In the genomic region with DNA sequence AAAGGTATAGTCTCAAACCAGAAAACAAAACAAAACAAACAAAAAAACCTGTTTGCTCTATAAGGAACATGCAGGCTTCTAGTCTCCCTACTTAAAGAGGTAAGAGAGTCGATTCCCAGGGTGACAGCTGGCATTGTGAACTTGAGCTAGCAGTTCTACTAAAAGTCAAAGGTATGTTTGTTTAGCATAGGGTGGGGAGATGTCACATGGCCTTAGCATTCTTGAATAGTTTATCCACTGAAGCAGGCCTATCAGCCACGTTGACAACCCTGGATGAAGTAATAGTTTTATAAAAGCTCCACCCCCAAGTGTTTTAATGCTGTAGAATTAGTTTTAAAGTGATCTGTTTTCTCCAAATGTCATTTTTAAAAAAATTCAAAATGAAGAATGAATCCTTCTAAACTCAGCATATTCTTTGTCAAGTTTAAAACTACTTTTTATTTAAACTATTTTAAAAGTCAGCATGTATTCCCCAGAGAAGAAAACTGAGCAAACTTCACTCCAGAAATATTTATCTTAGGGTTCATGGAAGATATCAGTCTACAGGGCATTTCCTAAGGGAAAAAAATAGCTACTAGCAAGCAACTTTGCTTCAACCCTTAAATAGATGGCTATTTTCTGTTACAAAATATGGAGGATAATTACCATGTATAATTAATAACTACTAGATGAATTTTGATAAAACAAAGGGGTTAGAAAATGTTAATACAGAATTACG, we compare ENCODE assay signal across 1 cellular context.
TF ChIP-seq lines count a peak whose summit lies in the region.

No MANE protein-coding gene starts in this region.

TF ChIP-seq in HepG2, 621 proteins besides CTCF, POLR2A, EP300 and RAD21 (continued from another document and continues in another):
- TF ChIP-seq PBX3 (CRISPR knock-in tag; IDR thresholded peaks at IDR 0.05; ENCODE audit: borderline replicate concordance) (no peak), ZNF547 (CRISPR knock-in tag; IDR thresholded peaks at IDR 0.05) (no peak), ZBED4 (CRISPR knock-in tag; IDR thresholded peaks at IDR 0.05; ENCODE audit: borderline replicate concordance) (no peak), REL (CRISPR knock-in tag; conservative IDR thresholded peaks at IDR 0.05) (no peak), MTERF4 (CRISPR knock-in tag; IDR thresholded peaks at IDR 0.05) (no peak), FLYWCH1 (CRISPR knock-in tag; IDR thresholded peaks at IDR 0.05) (no peak), ZNF746 (CRISPR knock-in tag; IDR thresholded peaks at IDR 0.05) (no peak), HOXA3 (CRISPR knock-in tag; IDR thresholded peaks at IDR 0.05) (peak; percentile 53; the same call in 1 of the 2 replicates), ZNF564 (CRISPR knock-in tag; IDR thresholded peaks at IDR 0.05) (no peak), NCOR1 (IDR thresholded peaks at IDR 0.05; ENCODE audit: borderline replicate concordance, low read length) (peak; percentile 83), TBX2 (CRISPR knock-in tag; IDR thresholded peaks at IDR 0.05; ENCODE audit: borderline replicate concordance) (peak; percentile 58; the same call in 1 of the 2 replicates), SRY (CRISPR knock-in tag; IDR thresholded peaks at IDR 0.05) (no peak), EED (CRISPR knock-in tag; IDR thresholded peaks at IDR 0.05) (no peak), ZKSCAN5 (CRISPR knock-in tag; IDR thresholded peaks at IDR 0.05) (no peak), GZF1 (CRISPR knock-in tag; IDR thresholded peaks at IDR 0.05) (no peak), ATRX (CRISPR knock-in tag; IDR thresholded peaks at IDR 0.05; ENCODE audit: borderline replicate concordance) (no peak), CENPBD1 (CRISPR knock-in tag; IDR thresholded peaks at IDR 0.05; ENCODE audit: borderline replicate concordance, low read depth) (no peak), ZNF335 (CRISPR knock-in tag; IDR thresholded peaks at IDR 0.05) (no peak), ZNF468 (CRISPR knock-in tag; IDR thresholded peaks at IDR 0.05) (no peak), ZNF768 (CRISPR knock-in tag; IDR thresholded peaks at IDR 0.05) (no peak), MED1 (CRISPR knock-in tag; IDR thresholded peaks at IDR 0.05) (peak; percentile 80)
- TF ChIP-seq, protein P1, sequence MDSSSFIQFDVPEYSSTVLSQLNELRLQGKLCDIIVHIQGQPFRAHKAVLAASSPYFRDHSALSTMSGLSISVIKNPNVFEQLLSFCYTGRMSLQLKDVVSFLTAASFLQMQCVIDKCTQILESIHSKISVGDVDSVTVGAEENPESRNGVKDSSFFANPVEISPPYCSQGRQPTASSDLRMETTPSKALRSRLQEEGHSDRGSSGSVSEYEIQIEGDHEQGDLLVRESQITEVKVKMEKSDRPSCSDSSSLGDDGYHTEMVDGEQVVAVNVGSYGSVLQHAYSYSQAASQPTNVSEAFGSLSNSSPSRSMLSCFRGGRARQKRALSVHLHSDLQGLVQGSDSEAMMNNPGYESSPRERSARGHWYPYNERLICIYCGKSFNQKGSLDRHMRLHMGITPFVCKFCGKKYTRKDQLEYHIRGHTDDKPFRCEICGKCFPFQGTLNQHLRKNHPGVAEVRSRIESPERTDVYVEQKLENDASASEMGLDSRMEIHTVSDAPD (CRISPR knock-in tag; IDR thresholded peaks at IDR 0.05): no peak
- TF ChIP-seq, protein P2, sequence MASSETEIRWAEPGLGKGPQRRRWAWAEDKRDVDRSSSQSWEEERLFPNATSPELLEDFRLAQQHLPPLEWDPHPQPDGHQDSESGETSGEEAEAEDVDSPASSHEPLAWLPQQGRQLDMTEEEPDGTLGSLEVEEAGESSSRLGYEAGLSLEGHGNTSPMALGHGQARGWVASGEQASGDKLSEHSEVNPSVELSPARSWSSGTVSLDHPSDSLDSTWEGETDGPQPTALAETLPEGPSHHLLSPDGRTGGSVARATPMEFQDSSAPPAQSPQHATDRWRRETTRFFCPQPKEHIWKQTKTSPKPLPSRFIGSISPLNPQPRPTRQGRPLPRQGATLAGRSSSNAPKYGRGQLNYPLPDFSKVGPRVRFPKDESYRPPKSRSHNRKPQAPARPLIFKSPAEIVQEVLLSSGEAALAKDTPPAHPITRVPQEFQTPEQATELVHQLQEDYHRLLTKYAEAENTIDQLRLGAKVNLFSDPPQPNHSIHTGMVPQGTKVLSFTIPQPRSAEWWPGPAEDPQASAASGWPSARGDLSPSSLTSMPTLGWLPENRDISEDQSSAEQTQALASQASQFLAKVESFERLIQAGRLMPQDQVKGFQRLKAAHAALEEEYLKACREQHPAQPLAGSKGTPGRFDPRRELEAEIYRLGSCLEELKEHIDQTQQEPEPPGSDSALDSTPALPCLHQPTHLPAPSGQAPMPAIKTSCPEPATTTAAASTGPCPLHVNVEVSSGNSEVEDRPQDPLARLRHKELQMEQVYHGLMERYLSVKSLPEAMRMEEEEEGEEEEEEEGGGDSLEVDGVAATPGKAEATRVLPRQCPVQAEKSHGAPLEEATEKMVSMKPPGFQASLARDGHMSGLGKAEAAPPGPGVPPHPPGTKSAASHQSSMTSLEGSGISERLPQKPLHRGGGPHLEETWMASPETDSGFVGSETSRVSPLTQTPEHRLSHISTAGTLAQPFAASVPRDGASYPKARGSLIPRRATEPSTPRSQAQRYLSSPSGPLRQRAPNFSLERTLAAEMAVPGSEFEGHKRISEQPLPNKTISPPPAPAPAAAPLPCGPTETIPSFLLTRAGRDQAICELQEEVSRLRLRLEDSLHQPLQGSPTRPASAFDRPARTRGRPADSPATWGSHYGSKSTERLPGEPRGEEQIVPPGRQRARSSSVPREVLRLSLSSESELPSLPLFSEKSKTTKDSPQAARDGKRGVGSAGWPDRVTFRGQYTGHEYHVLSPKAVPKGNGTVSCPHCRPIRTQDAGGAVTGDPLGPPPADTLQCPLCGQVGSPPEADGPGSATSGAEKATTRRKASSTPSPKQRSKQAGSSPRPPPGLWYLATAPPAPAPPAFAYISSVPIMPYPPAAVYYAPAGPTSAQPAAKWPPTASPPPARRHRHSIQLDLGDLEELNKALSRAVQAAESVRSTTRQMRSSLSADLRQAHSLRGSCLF (CRISPR knock-in tag; IDR thresholded peaks at IDR 0.05; ENCODE audit: borderline replicate concordance): no peak
- TF ChIP-seq, protein P3, sequence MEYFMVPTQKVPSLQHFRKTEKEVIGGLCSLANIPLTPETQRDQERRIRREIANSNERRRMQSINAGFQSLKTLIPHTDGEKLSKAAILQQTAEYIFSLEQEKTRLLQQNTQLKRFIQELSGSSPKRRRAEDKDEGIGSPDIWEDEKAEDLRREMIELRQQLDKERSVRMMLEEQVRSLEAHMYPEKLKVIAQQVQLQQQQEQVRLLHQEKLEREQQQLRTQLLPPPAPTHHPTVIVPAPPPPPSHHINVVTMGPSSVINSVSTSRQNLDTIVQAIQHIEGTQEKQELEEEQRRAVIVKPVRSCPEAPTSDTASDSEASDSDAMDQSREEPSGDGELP (IDR thresholded peaks at IDR 0.05; ENCODE audit: borderline replicate concordance, low read depth): peak; percentile 89
- TF ChIP-seq, protein P4, sequence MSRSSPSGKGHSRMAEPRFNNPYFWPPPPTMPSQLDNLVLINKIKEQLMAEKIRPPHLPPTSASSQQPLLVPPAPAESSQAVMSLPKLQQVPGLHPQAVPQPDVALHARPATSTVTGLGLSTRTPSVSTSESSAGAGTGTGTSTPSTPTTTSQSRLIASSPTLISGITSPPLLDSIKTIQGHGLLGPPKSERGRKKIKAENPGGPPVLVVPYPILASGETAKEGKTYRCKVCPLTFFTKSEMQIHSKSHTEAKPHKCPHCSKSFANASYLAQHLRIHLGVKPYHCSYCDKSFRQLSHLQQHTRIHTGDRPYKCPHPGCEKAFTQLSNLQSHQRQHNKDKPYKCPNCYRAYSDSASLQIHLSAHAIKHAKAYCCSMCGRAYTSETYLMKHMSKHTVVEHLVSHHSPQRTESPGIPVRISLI (CRISPR knock-in tag; IDR thresholded peaks at IDR 0.05; ENCODE audit: borderline replicate concordance): no peak
- TF ChIP-seq, protein P5, sequence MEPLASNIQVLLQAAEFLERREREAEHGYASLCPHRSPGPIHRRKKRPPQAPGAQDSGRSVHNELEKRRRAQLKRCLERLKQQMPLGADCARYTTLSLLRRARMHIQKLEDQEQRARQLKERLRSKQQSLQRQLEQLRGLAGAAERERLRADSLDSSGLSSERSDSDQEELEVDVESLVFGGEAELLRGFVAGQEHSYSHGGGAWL (CRISPR knock-in tag; IDR thresholded peaks at IDR 0.05): no peak
- TF ChIP-seq, protein P6, sequence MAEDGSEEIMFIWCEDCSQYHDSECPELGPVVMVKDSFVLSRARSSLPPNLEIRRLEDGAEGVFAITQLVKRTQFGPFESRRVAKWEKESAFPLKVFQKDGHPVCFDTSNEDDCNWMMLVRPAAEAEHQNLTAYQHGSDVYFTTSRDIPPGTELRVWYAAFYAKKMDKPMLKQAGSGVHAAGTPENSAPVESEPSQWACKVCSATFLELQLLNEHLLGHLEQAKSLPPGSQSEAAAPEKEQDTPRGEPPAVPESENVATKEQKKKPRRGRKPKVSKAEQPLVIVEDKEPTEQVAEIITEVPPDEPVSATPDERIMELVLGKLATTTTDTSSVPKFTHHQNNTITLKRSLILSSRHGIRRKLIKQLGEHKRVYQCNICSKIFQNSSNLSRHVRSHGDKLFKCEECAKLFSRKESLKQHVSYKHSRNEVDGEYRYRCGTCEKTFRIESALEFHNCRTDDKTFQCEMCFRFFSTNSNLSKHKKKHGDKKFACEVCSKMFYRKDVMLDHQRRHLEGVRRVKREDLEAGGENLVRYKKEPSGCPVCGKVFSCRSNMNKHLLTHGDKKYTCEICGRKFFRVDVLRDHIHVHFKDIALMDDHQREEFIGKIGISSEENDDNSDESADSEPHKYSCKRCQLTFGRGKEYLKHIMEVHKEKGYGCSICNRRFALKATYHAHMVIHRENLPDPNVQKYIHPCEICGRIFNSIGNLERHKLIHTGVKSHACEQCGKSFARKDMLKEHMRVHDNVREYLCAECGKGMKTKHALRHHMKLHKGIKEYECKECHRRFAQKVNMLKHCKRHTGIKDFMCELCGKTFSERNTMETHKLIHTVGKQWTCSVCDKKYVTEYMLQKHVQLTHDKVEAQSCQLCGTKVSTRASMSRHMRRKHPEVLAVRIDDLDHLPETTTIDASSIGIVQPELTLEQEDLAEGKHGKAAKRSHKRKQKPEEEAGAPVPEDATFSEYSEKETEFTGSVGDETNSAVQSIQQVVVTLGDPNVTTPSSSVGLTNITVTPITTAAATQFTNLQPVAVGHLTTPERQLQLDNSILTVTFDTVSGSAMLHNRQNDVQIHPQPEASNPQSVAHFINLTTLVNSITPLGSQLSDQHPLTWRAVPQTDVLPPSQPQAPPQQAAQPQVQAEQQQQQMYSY (CRISPR knock-in tag; IDR thresholded peaks at IDR 0.05): no peak
